ENCODE assay signal across 8 cellular contexts in the genomic region with DNA sequence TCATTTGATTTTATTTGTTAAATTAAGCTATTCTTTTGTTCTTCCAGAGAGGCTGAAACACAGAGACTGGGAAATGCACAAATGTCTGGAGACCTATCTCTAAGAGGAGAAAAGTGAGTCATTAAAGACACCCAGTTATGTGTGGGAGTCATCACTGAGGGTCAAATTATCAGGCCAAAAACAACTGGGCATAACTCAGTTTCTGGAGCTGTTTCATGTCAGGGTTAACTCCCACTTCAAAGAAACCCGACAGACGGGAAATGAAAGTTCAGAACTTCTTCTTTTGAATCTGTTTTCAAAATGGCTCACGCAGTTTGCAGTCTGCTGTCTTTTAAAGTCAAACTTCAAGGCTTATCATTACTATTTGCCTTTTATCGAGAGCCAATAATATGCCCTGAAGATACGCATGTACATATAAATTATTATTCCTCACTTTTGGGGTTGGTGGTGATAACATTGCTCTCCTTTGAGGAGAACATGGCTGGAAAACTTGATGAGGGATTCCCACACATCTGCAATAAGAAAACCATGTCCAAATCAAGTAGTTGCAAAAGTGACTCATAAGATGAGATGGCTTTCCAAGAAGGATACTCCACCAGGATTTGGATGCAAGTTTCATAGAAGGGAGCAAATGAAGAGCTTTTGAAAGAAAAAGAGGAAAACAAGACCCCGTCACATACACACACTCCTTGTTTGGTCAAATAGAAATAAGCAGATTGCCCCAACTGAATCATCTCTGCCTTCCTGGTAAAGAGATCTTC.
DNase-seq lines count a peak whose midpoint lies in the region; ATAC-seq and TF ChIP-seq lines count a peak whose summit lies in the region.

No MANE protein-coding gene starts in this region.

- H3K4me3 Mint-ChIP-seq in activated naive CD8-positive, alpha-beta T cell treated with anti-CD3 and anti-CD28 coated beads, Interleukin-2, amount 50 U/mL, for 24 hours = no peak overlapping the region

- no peak overlapping the region for H3K27ac ChIP-seq in upper lobe of right lung

- no peaks in the 10 kb centered on the region for H3K36me3 Mint-ChIP-seq in activated naive CD8-positive, alpha-beta T cell treated with anti-CD3 and anti-CD28 coated beads, Interleukin-2, amount 50 U/mL, for 24 hours (ENCODE audit: low read depth)

- H3K27ac Mint-ChIP-seq in activated naive CD8-positive, alpha-beta T cell treated with anti-CD3 and anti-CD28 coated beads, Interleukin-2, amount 50 U/mL, for 24 hours = no peak overlapping the region

- DNase-seq in Daoy (ENCODE audit: low read depth) (peak; percentile 74), HUDEP-2 (lab: John Stamatoyannopoulos, UW; ENCODE audit: unreplicated experiment in 76 of 76) (peak in 46 of 76 experiments; percentile 1 to 80 (median 44)), fibroblast of mammary gland (ENCODE audit: low read depth) (peak; percentile 94), upper lobe of right lung (no peak), AG08396 (ENCODE audit: low spot score) (no peak), T-helper 1 cell (no peak)
- DNase-seq in activated naive CD8-positive, alpha-beta T cell treated with anti-CD3 and anti-CD28 coated beads, Interleukin-2, amount 50 U/mL, for 24 hours = no peak

- H3K4me1 ChIP-seq in upper lobe of right lung = no peaks in the 10 kb centered on the region

- peaks cover 5% of the 10 kb centered on the region for H3K4me1 Mint-ChIP-seq in activated naive CD8-positive, alpha-beta T cell treated with anti-CD3 and anti-CD28 coated beads, Interleukin-2, amount 50 U/mL, for 24 hours

- no peaks in the 10 kb centered on the region for H3K27me3 ChIP-seq in upper lobe of right lung

- H3K4me3 ChIP-seq in fibroblast of mammary gland (ENCODE audit: control insufficient read depth, low read depth, low read length) (peak overlapping the region; percentile 19), upper lobe of right lung (no peak overlapping the region)

- H3K27me3 Mint-ChIP-seq in activated naive CD8-positive, alpha-beta T cell treated with anti-CD3 and anti-CD28 coated beads, Interleukin-2, amount 50 U/mL, for 24 hours = no peaks in the 10 kb centered on the region

- TF ChIP-seq CTCF in fibroblast of mammary gland (conservative IDR thresholded peaks at IDR 0.05; ENCODE audit: control insufficient read depth, insufficient read depth, low read depth, low read length) (no peak), upper lobe of right lung (IDR thresholded peaks at IDR 0.05) (no peak)

- H3K36me3 ChIP-seq in upper lobe of right lung = no peaks in the 10 kb centered on the region

- peak; percentile 98 for ATAC-seq in GM21526 (IDR thresholded peaks at IDR 0.05; ENCODE audit: low FRiP score, unreplicated experiment)
- ATAC-seq in activated naive CD8-positive, alpha-beta T cell treated with anti-CD3 and anti-CD28 coated beads, Interleukin-2, amount 50 U/mL, for 24 hours = no peak
- no peak for ATAC-seq in upper lobe of right lung

- intact Hi-C loops in upper lobe of right lung (cut with DNase I) = no loop called here

- no peaks in the 10 kb centered on the region for H3K9me3 ChIP-seq in upper lobe of right lung

- peaks cover 3% of the 10 kb centered on the region for H3K9me3 Mint-ChIP-seq in activated naive CD8-positive, alpha-beta T cell treated with anti-CD3 and anti-CD28 coated beads, Interleukin-2, amount 50 U/mL, for 24 hours

Comparison
In these comparisons a context has a peak if more than half of its experiments do, and no peak if none do; other contexts are left out.
1. DNase-seq: peak in Daoy (single experiment), HUDEP-2 (46 of 76) and fibroblast of mammary gland (single experiment); none in activated naive CD8-positive, alpha-beta T cell treated with anti-CD3 and anti-CD28 coated beads, Interleukin-2, amount 50 U/mL, for 24 hours (single experiment), upper lobe of right lung (single experiment), AG08396 (single experiment) and T-helper 1 cell (0 of 5).